In genomic region chr9:70420267-70421019, GRCh38 we compare ENCODE assay signal across 8 cellular contexts. TPM values are rescaled to one million over a fixed set of nuclear protein-coding genes. Genes with fewer than 3 reads are reported as not detected.
DNase-seq lines count a peak whose midpoint lies in the region; ATAC-seq and TF ChIP-seq lines count a peak whose summit lies in the region.

No MANE protein-coding gene starts in this region.

- no peaks in the 10 kb centered on the region for H3K9me3 ChIP-seq in left lung

- peak overlapping the region; percentile 30 to 46 for H3K4me3 ChIP-seq in left lung

- TF ChIP-seq CTCF in left lung (IDR thresholded peaks at IDR 0.05), result no peak

- peaks cover 20 to 62% of the 10 kb centered on the region in 2 donors for H3K4me1 ChIP-seq in left lung

- ATAC-seq in HG02885 (IDR thresholded peaks at IDR 0.05; ENCODE audit: poor library complexity, unreplicated experiment) (peak; percentile 24), left lung (peak; percentile 54)
- ATAC-seq in activated CD4-positive, CD25-positive, alpha-beta regulatory T cell treated with anti-CD3 and anti-CD28 coated beads, Interleukin-2, amount 50 U/mL, for 24 hours, result peak; percentile 36 to 43

- DNase-seq in activated gamma-delta T cell (lab: John Stamatoyannopoulos, UW) (peak; percentile 26), activated gamma-delta T cell treated with Interleukin-2 at 50 U/mL for 16 hours (no peak), NCI-H2107 treated with DMSO at 0.1 percent for 48 hours (lab: John Stamatoyannopoulos, UW; ENCODE audit: unreplicated experiment) (peak; percentile 92), dermis microvascular lymphatic vessel endothelial cell (ENCODE audit: low read depth in 2 of 2) (peak; percentile 84 to 90), left lung (peak; percentile 93 to 95)
- DNase-seq in stimulated activated CD4-positive, alpha-beta T cell treated with anti-CD3 and anti-CD28 coated beads, Interleukin-2, amount 100 ng/mL, for 24 hours, result peak; percentile 67 to 73

- intact Hi-C loops in left lung (cut with DNase I), result loop anchor here in 1 of 2 donors (5.0 kb wide), 1 partner anchor 62 kb away; no protein-coding TSS in a partner anchor

- H3K27me3 ChIP-seq in left lung, result no peaks in the 10 kb centered on the region

- no peaks in the 10 kb centered on the region for H3K36me3 ChIP-seq in left lung

- peak overlapping the region; percentile 98 to 100 for H3K27ac ChIP-seq in left lung

RNA-seq across cellular contexts. Expression of gene KLF9, which starts 6.0 kb away (rescaled TPM):
- 16.7 and 20.7 TPM in 2 replicates for total RNA-seq in dermis microvascular lymphatic vessel endothelial cell
- 10 to 100 TPM; 25.2 to 42.0 TPM for total RNA-seq in left lung
